ENCODE assay signal across 15 cellular contexts in the genomic region with DNA sequence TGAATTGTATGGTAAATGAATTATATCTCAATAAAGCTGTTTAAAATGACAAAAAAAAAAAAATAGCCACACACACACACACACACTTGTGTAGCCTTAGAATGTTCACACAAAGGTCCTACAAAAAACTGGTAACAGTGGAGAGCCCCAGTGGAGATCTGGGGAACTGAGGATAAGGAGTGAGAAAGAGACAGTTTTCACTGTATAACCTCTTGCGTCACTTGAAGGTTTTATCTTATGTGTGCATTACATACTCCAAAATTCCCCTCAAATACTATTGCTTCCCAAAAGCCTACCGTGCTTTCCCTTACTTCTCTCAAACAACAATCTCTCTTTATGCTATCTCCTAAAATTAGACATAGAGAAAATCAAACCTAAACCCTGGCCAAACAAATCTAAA.
"Had no signal": no experiment of that assay in that cellular context is flagged by ENCODE, and none has a peak within 500 bp of the region (broad histone marks: within the 10 kb centered on the region; RNA-seq: fewer than 3 reads in every experiment).

No MANE protein-coding gene starts in this region.

- H3K27ac ChIP-seq: upper lobe of left lung, WERI-Rb-1 had no signal

- H3K4me3 ChIP-seq: upper lobe of left lung had no signal

- H3K9me3 ChIP-seq: upper lobe of left lung had no signal

- H3K27me3 ChIP-seq: upper lobe of left lung had no signal

- H3K4me3 Mint-ChIP-seq: activated T-helper 1 cell treated with anti-CD3 and anti-CD28 coated beads, Interleukin-12 subunit alpha, Interleukin-12 subunit beta, Interleukin-2, Interleukin-4 antibody, amounts not matched to agents 30 ng/mL and 10 ng/mL and 1 ng/mL, durations not matched to agents 14 hours and 24 hours and 36 hours; memory B cell; nephron had no signal

- H3K36me3 ChIP-seq: upper lobe of left lung, WERI-Rb-1 had no signal

- H3K36me3 Mint-ChIP-seq: memory B cell had no signal

- ATAC-seq: esophagus mucosa, left lobe of liver had no signal

- H3K27me3 Mint-ChIP-seq: memory B cell had no signal

- H3K4me1 ChIP-seq: upper lobe of left lung had no signal

- DNase-seq: activated CD4-positive, alpha-beta T cell treated with anti-CD3 and anti-CD28 coated beads for 48 hours; activated naive CD4-positive, alpha-beta T cell treated with Interleukin-2 at 50 U/mL for 16 hours; cerebellar nuclear complex; foreskin melanocyte; head of caudate nucleus; stimulated activated CD4-positive, alpha-beta T cell treated with anti-CD3 and anti-CD28 coated beads, Interleukin-2, amount 100 ng/mL, for 48 hours; stimulated activated naive CD4-positive, alpha-beta T cell treated with Interleukin-2 at 50 U/mL for 16 hours; T-helper 1 cell; upper lobe of left lung; WERI-Rb-1 had no signal

- H3K9me3 Mint-ChIP-seq: memory B cell had no signal

- H3K4me1 Mint-ChIP-seq: memory B cell had no signal

- H3K27ac Mint-ChIP-seq: activated T-helper 1 cell treated with anti-CD3 and anti-CD28 coated beads, Interleukin-12 subunit alpha, Interleukin-12 subunit beta, Interleukin-2, Interleukin-4 antibody, amounts not matched to agents 30 ng/mL and 10 ng/mL and 1 ng/mL, durations not matched to agents 14 hours and 24 hours and 36 hours; memory B cell; nephron had no signal
